Comparison of ENCODE assay signal across 24 cellular contexts in genomic region chr13:49459580-49459979, GRCh38.
"Had no signal": no experiment of that assay in that cellular context is flagged by ENCODE, and none has a peak within 500 bp of the region (broad histone marks: within the 10 kb centered on the region; RNA-seq: fewer than 3 reads in every experiment).

No MANE protein-coding gene starts in this region.

- H3K27ac Mint-ChIP-seq: activated naive CD4-positive, alpha-beta T cell treated with anti-CD3 and anti-CD28 coated beads, Interleukin-2, amount 10 ng/mL, durations not matched to agents 7 days and 5 days; endodermal cell; naive thymus-derived CD4-positive, alpha-beta T cell; neural progenitor cell had no signal

- DNase-seq: activated CD4-positive, alpha-beta T cell treated with anti-CD3 and anti-CD28 coated beads, Interleukin-2, amount 50 U/mL, for 1 hour; activated CD4-positive, CD25-positive, alpha-beta regulatory T cell treated with anti-CD3 and anti-CD28 coated beads, Interleukin-2, amount 50 U/mL, for 72 hours; activated CD8-positive, alpha-beta memory T cell treated with anti-CD3 and anti-CD28 coated beads, Interleukin-2, amount 50 U/mL, for 48 hours; activated effector memory CD4-positive, alpha-beta T cell treated with anti-CD3 and anti-CD28 coated beads, Interleukin-2, amount 50 U/mL, for 16 hours; activated naive CD4-positive, alpha-beta T cell treated with anti-CD3 and anti-CD28 coated beads, Interleukin-2, amount 10 ng/mL, durations not matched to agents 7 days and 5 days; activated T-cell treated with anti-CD3 and anti-CD28 coated beads, Interleukin-2, amount 50 U/mL, for 48 hours; anterior cingulate cortex; body of pancreas; cortex of kidney; endodermal cell; esophagus squamous epithelium; gastrocnemius medialis; kidney glomerular epithelial cell; left lung; naive thymus-derived CD4-positive, alpha-beta T cell; posterior cingulate gyrus; small intestine; stimulated activated CD4-positive, alpha-beta T cell treated with anti-CD3 and anti-CD28 coated beads, Interleukin-2, amount 100 ng/mL, for 24 hours; stimulated activated naive CD4-positive, alpha-beta T cell; testis; trophoblast cell; uterus had no signal

- ATAC-seq: body of pancreas; gastrocnemius medialis; left lung; naive thymus-derived CD4-positive, alpha-beta T cell; sciatic nerve had no signal

- H3K27me3 Mint-ChIP-seq: activated naive CD4-positive, alpha-beta T cell treated with anti-CD3 and anti-CD28 coated beads, Interleukin-2, amount 10 ng/mL, durations not matched to agents 7 days and 5 days; naive thymus-derived CD4-positive, alpha-beta T cell had no signal

- H3K4me1 Mint-ChIP-seq: endodermal cell, neural progenitor cell had no signal

- H3K4me3 Mint-ChIP-seq: activated naive CD4-positive, alpha-beta T cell treated with anti-CD3 and anti-CD28 coated beads, Interleukin-2, amount 10 ng/mL, durations not matched to agents 7 days and 5 days; endodermal cell; naive thymus-derived CD4-positive, alpha-beta T cell; neural progenitor cell had no signal
